Comparison of ENCODE assay signal across 14 cellular contexts in the genomic region with DNA sequence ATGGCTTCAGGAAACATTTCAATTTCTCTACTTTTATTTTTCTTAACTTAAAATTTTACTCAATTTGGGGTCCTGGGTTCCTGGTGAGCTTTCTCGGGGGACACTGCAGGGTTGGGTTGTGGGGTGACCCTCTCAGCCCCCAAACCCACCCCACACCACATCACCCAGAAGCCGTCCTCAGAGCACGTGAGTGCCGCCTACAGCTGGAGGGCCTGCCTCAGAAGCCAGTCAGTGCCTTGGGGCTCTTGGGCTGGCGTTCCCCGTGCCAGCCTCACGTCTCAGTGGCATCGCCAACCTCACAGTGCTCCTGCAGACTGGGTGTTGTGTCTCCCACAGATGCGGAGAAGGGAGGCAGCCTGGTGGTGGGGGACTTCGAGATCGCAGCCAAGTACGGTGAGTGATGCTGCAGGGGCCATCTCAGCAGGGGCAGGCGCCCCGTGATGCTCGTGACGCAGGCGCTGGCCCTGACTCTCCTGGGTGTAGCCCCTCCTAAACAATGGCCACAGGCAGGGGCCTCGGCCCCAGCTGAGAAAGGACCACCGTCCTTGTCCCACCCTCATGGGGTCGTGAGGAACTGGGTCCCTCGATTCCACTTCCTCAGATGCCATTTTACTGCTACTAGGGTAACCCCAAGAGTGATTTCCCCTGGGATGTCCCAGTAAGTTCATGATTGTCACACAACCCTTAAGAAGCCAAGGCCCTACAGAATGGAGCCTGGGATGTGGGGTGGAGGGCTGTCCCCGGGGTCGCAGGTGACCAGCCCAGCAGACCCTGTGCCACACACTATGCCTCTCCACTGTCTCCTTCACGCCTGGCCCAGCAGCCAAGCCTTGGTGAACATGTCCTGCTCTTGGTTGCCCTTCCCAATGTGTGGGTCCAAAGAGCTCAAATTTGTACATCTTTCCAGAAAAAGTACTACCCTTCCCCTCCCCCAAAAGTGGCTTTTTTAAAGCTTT. TPM values are rescaled to one million over a fixed set of nuclear protein-coding genes. Genes with fewer than 3 reads are reported as not detected.
A peak's percentile ranks its signal among the peaks of the same experiment; 100 is the strongest.
DNase-seq lines count a peak whose midpoint lies in the region; TF ChIP-seq lines count a peak whose summit lies in the region.
"Had no signal": no experiment of that assay in that cellular context is flagged by ENCODE, and none has a peak within 500 bp of the region (broad histone marks: within the 10 kb centered on the region; RNA-seq: fewer than 3 reads in every experiment).

No MANE protein-coding gene starts in this region.

- BruUV-seq in Caco-2 (replicated peaks; lab: Mats Ljungman, UMichigan), result no TSS peak

- H3K4me3 Mint-ChIP-seq in Caco-2 (ENCODE audit: unreplicated experiment), result no peak overlapping the region
- H3K4me3 Mint-ChIP-seq in chondrocyte (ENCODE audit: unreplicated experiment), result peak overlapping the region; percentile 6
- H3K4me3 Mint-ChIP-seq in neural progenitor cell, result no peak overlapping the region
- H3K4me3 Mint-ChIP-seq: CD4-positive, CD25-positive, alpha-beta regulatory T cell; naive thymus-derived CD4-positive, alpha-beta T cell had no signal

- H3K4me1 Mint-ChIP-seq in Caco-2 (ENCODE audit: low read depth, unreplicated experiment) (peaks cover 17% of the 10 kb centered on the region), chondrocyte (ENCODE audit: low read depth) (peaks cover 60% of the 10 kb centered on the region), neural progenitor cell (peaks cover 20% of the 10 kb centered on the region)
- H3K4me1 Mint-ChIP-seq: CD4-positive, CD25-positive, alpha-beta regulatory T cell had no signal

- no peaks in the 10 kb centered on the region for H3K79me2 ChIP-seq in neural progenitor cell (ENCODE audit: low read depth)

- intact Hi-C loops in Caco-2 (cut with micrococcal nuclease; ENCODE audit: unreplicated experiment), result no loop called here

- H3K27me3 ChIP-seq in Caco-2 (replicated peaks; ENCODE audit: control insufficient read depth, insufficient read depth, low read length), result no peaks in the 10 kb centered on the region
- no peaks in the 10 kb centered on the region for H3K27me3 ChIP-seq in HUES48 (ENCODE audit: control insufficient read depth, insufficient read depth, low read length)
- H3K27me3 ChIP-seq in neural progenitor cell, result no peaks in the 10 kb centered on the region
- H3K27me3 ChIP-seq: vagina had no signal

- DNase-seq in Caco-2, result no peak
- peak; percentile 83 for DNase-seq in chondrocyte (ENCODE audit: low spot score)
- no peak for DNase-seq in neural progenitor cell (ENCODE audit: low spot score)
- no peak for DNase-seq in putamen (ENCODE audit: low spot score)
- DNase-seq in SW 1271 (lab: John Stamatoyannopoulos, UW), result no peak
- no peak for DNase-seq in NCI-H2107 (lab: John Stamatoyannopoulos, UW)
- DNase-seq: activated CD4-positive, alpha-beta T cell treated with anti-CD3 and anti-CD28 coated beads, Interleukin-2, amount 50 U/mL, for 4 hours; activated gamma-delta T cell treated with Interleukin-2 at 50 U/mL for 16 hours; head of caudate nucleus; NCI-H187 treated with DMSO at 0.1 percent for 48 hours had no signal

- H3K27ac ChIP-seq in HUES48 (ENCODE audit: low read depth, low read length) (peak overlapping the region; percentile 91), neural progenitor cell (peak overlapping the region; percentile 2)
- H3K27ac ChIP-seq: vagina had no signal

- no peak for TF ChIP-seq CTCF in Caco-2 (IDR thresholded peaks at IDR 0.05; ENCODE audit: insufficient read depth in 1 of 2, low read depth in 1 of 2, low read length in 1 of 2, severe bottlenecking in 1 of 2, unreplicated experiment in 1 of 2)
- TF ChIP-seq CTCF in chondrocyte (IDR thresholded peaks at IDR 0.05), result no peak
- no peak for TF ChIP-seq CTCF in neural progenitor cell (IDR thresholded peaks at IDR 0.05)

- no peaks in the 10 kb centered on the region for H4K20me1 ChIP-seq in neural progenitor cell (ENCODE audit: low read depth)

- H3K4me1 ChIP-seq in Caco-2 (peaks cover 3% of the 10 kb centered on the region; the same call in 1 of the 2 replicates), HUES48 (ENCODE audit: control insufficient read depth, insufficient read depth, low read length) (peaks cover 5% of the 10 kb centered on the region; the same call in 1 of the 2 replicates), neural progenitor cell (peaks cover 13% of the 10 kb centered on the region)

- H3K9me3 Mint-ChIP-seq in Caco-2 (ENCODE audit: unreplicated experiment) (no peaks in the 10 kb centered on the region), chondrocyte (ENCODE audit: low read depth) (no peaks in the 10 kb centered on the region), neural progenitor cell (no peaks in the 10 kb centered on the region)
- H3K9me3 Mint-ChIP-seq: CD4-positive, CD25-positive, alpha-beta regulatory T cell; naive thymus-derived CD4-positive, alpha-beta T cell had no signal

- peaks cover 7% of the 10 kb centered on the region for H3K36me3 ChIP-seq in Caco-2 (ENCODE audit: control insufficient read depth, insufficient read depth, low read length)
- peaks cover 8% of the 10 kb centered on the region; the same call in 1 of the 2 replicates for H3K36me3 ChIP-seq in HUES48 (ENCODE audit: control insufficient read depth, insufficient read depth, low read length)
- no peaks in the 10 kb centered on the region for H3K36me3 ChIP-seq in neural progenitor cell

- POLR2A ChIA-PET in Caco-2 (lab: Charles Lee), result interaction anchor here (0.9 kb wide), 1 partner anchor 23 kb away, joined by 4 read pairs; the partner anchor contains the start of gene PYGB

- H3K4me3 ChIP-seq in Caco-2 (ENCODE audit: low read depth, low read length) (no peak overlapping the region), HUES48 (ENCODE audit: low read depth, low read length) (no peak overlapping the region), neural progenitor cell (no peak overlapping the region)
- H3K4me3 ChIP-seq: vagina had no signal

- H3F3A ChIP-seq in neural progenitor cell (ENCODE audit: low read depth), result no peaks in the 10 kb centered on the region

- no peak overlapping the region for H3K4me2 ChIP-seq in neural progenitor cell

- H3K9ac ChIP-seq in HUES48 (ENCODE audit: low read depth, low read length), result no peak overlapping the region
- H3K9ac ChIP-seq in neural progenitor cell, result no peak overlapping the region

- H3K9me3 ChIP-seq in Caco-2 (no peaks in the 10 kb centered on the region), HUES48 (ENCODE audit: control insufficient read depth, insufficient read depth, low read length) (no peaks in the 10 kb centered on the region), neural progenitor cell (ENCODE audit: low read depth) (no peaks in the 10 kb centered on the region)
- H3K9me3 ChIP-seq: vagina had no signal

- no peak overlapping the region for H2AFZ ChIP-seq in neural progenitor cell (replicated peaks)

- H3K27ac Mint-ChIP-seq in Caco-2 (ENCODE audit: unreplicated experiment) (peak overlapping the region; percentile 32), chondrocyte (ENCODE audit: unreplicated experiment) (peak overlapping the region; percentile 98), neural progenitor cell (peak overlapping the region; percentile 33)
- H3K27ac Mint-ChIP-seq: CD4-positive, CD25-positive, alpha-beta regulatory T cell had no signal

- CTCF ChIA-PET in Caco-2 (lab: Charles Lee), result interaction anchor here (1.2 to 3.0 kb wide), 3 partner anchors 23 to 191 kb away, joined by 3 to 23 read pairs (median 4); partner anchors contain the start of gene PYGB

- H3K36me3 Mint-ChIP-seq in Caco-2 (ENCODE audit: insufficient read depth, unreplicated experiment), result peaks cover 31% of the 10 kb centered on the region
- H3K36me3 Mint-ChIP-seq in chondrocyte (ENCODE audit: low read depth), result peaks cover 8% of the 10 kb centered on the region
- H3K36me3 Mint-ChIP-seq in neural progenitor cell, result peaks cover 2% of the 10 kb centered on the region

- H3K27me3 Mint-ChIP-seq in Caco-2 (ENCODE audit: insufficient read depth, unreplicated experiment) (no peaks in the 10 kb centered on the region), chondrocyte (ENCODE audit: low read depth) (no peaks in the 10 kb centered on the region), neural progenitor cell (ENCODE audit: insufficient read depth, low read depth) (no peaks in the 10 kb centered on the region)
- H3K27me3 Mint-ChIP-seq: CD4-positive, CD25-positive, alpha-beta regulatory T cell; naive thymus-derived CD4-positive, alpha-beta T cell had no signal

RNA-seq across cellular contexts. Expression of gene PYGB, which starts 23.8 kb away (rescaled TPM):
- 67.9 and 78.9 TPM in 2 replicates for total RNA-seq in Caco-2 (2022)
- 130 to 171 TPM (median 170 TPM) in 3 replicates for total RNA-seq in chondrocyte
- total RNA-seq in neural progenitor cell (ENCODE audit: low replicate concordance), result 40.9 and 76.7 TPM in 2 replicates

RNA-seq across cellular contexts. Expression of gene ENTPD6, which starts 28.5 kb away (rescaled TPM):
- 86.6 and 89.4 TPM in 2 replicates for total RNA-seq in Caco-2 (2022)
- total RNA-seq in chondrocyte, result 42.2 to 53.5 TPM (median 50.3 TPM) in 3 replicates
- total RNA-seq in neural progenitor cell (ENCODE audit: low replicate concordance), result 32.3 and 60.1 TPM in 2 replicates

Comparison
In these comparisons a context has a peak if more than half of its experiments do, and no peak if none do; other contexts are left out.
1. H3K27ac Mint-ChIP-seq: peak in every context shown above with its lines; median percentile 98 in chondrocyte; 33 in neural progenitor cell; 32 in Caco-2.